8 cellular contexts compared by ENCODE assay signal in genomic region chr3:197906023-197906849, GRCh38. TPM values are rescaled to one million over a fixed set of nuclear protein-coding genes. Genes with fewer than 3 reads are reported as not detected.
DNase-seq lines count a peak whose midpoint lies in the region; ATAC-seq and TF ChIP-seq lines count a peak whose summit lies in the region.

No MANE protein-coding gene starts in this region.

- no peaks in the 10 kb centered on the region for H3K27me3 ChIP-seq in NT2/D1 (ENCODE audit: insufficient read depth, insufficient read length)

- ATAC-seq in GM21381 (IDR thresholded peaks at IDR 0.05; ENCODE audit: unreplicated experiment), result peak; percentile 86

- peak; percentile 86 for TF ChIP-seq CTCF in endothelial cell (IDR thresholded peaks at IDR 0.05; ENCODE audit: unreplicated experiment)

- peaks cover 8% of the 10 kb centered on the region for H3K36me3 Mint-ChIP-seq in endothelial cell (ENCODE audit: low read depth, unreplicated experiment)

- H3K36me3 ChIP-seq in NT2/D1 (ENCODE audit: insufficient read depth, insufficient read length, low read length), result peaks cover 3% of the 10 kb centered on the region

- no peaks in the 10 kb centered on the region for H3K4me1 ChIP-seq in NT2/D1 (ENCODE audit: insufficient read depth, insufficient read length)

- no peak overlapping the region for H3K4me3 ChIP-seq in NT2/D1 (ENCODE audit: insufficient read length, low read depth)

- no peak overlapping the region for H3K4me3 Mint-ChIP-seq in endothelial cell (ENCODE audit: unreplicated experiment)

- no peaks in the 10 kb centered on the region for H3K9me3 ChIP-seq in NT2/D1 (ENCODE audit: insufficient read depth, low read length)

- peaks cover 1% of the 10 kb centered on the region for H3K27me3 Mint-ChIP-seq in endothelial cell (ENCODE audit: unreplicated experiment)

- DNase-seq in DMS 273 treated with DMSO at 0.1 percent for 48 hours (lab: John Stamatoyannopoulos, UW), result peak; percentile 40
- peak; percentile 76 for DNase-seq in HS-5 (ENCODE audit: low read depth)
- peak; percentile 81 for DNase-seq in NT2/D1 (ENCODE audit: low read depth, low spot score)
- DNase-seq in activated CD8-positive, alpha-beta memory T cell treated with anti-CD3 and anti-CD28 coated beads, Interleukin-2, amount 50 U/mL, for 24 hours (ENCODE audit: extremely low read depth), result peak; percentile 66
- DNase-seq in endothelial cell (ENCODE audit: low spot score), result peak; percentile 90
- DNase-seq in mucosa of gallbladder (ENCODE audit: low spot score), result peak; percentile 86
- DNase-seq in stimulated activated CD8-positive, alpha-beta memory T cell treated with anti-CD3 and anti-CD28 coated beads, Interleukin-7, amount 100 ng/mL, for 1 hour (ENCODE audit: low read depth in 2 of 2), result peak; percentile 57 to 59

- no peak overlapping the region for H3K27ac Mint-ChIP-seq in endothelial cell (ENCODE audit: unreplicated experiment)

- no peak overlapping the region for H3K9ac ChIP-seq in NT2/D1 (ENCODE audit: insufficient read length, low read depth)

- H3K4me1 Mint-ChIP-seq in endothelial cell (ENCODE audit: unreplicated experiment), result no peaks in the 10 kb centered on the region

- no peaks in the 10 kb centered on the region for H3K9me3 Mint-ChIP-seq in endothelial cell (ENCODE audit: unreplicated experiment)

RNA-seq across cellular contexts. Expression of gene RPL35A, which starts 43.8 kb away (rescaled TPM):
- total RNA-seq in endothelial cell (ENCODE audit: unreplicated experiment) (1,090 TPM), mucosa of gallbladder (625 TPM)

RNA-seq across cellular contexts. Expression of gene LMLN, which starts 53.8 kb away (rescaled TPM):
- 7.1 TPM for total RNA-seq in endothelial cell (ENCODE audit: unreplicated experiment)
- total RNA-seq in mucosa of gallbladder, result 8.1 TPM

Comparison
In these comparisons a context has a peak if more than half of its experiments do, and no peak if none do; other contexts are left out.
1. DNase-seq: peak in every context shown above with its lines; median percentile 90 in endothelial cell; 86 in mucosa of gallbladder; 81 in NT2/D1; 76 in HS-5; 66 in activated CD8-positive, alpha-beta memory T cell treated with anti-CD3 and anti-CD28 coated beads, Interleukin-2, amount 50 U/mL, for 24 hours; 58 in stimulated activated CD8-positive, alpha-beta memory T cell treated with anti-CD3 and anti-CD28 coated beads, Interleukin-7, amount 100 ng/mL, for 1 hour; 40 in DMS 273 treated with DMSO at 0.1 percent for 48 hours.